Comparison of ENCODE assay signal across 21 cellular contexts in genomic region chr11:70829160-70829899, GRCh38.
"Had no signal": no experiment of that assay in that cellular context is flagged by ENCODE, and none has a peak within 500 bp of the region (broad histone marks: within the 10 kb centered on the region; RNA-seq: fewer than 3 reads in every experiment).

No MANE protein-coding gene starts in this region.

- DNase-seq: KBM-7, MG63, NCI-H1436, NCI-H187, NCI-H2029, NCI-H2081 treated with DMSO at 0.1 percent for 48 hours, NCI-H2171, NCI-H226, NCI-H510A, NCI-H524 treated with DMSO at 0.1 percent for 48 hours, NCI-H69, NCI-H774, PC-3, SHP77 treated with DMSO at 0.1 percent for 48 hours, SJCRH30 had no signal

- H3K4me3 ChIP-seq: MG63, SJCRH30 had no signal

- H3K4me3 Mint-ChIP-seq: IgD-negative memory B cell had no signal

- H3K27ac ChIP-seq: HL-60, RWPE1, SJCRH30 had no signal

- H3K36me3 Mint-ChIP-seq: IgD-negative memory B cell had no signal

- H3K9me3 Mint-ChIP-seq: IgD-negative memory B cell had no signal

- H3K9me3 ChIP-seq: MG63, SJCRH30 had no signal

- FAIRE-seq: HTR-8/SVneo had no signal

- H3K4me1 ChIP-seq: SJCRH30 had no signal

- H3K27ac Mint-ChIP-seq: IgD-negative memory B cell had no signal

- H3K36me3 ChIP-seq: MG63, SJCRH30 had no signal

- ATAC-seq: Panc1, PC-3, SK-N-SH treated with all-trans-retinoic acid at 6 μM for 48 hours had no signal
